In genomic region chrX:47658684-47659515, GRCh38 we compare ENCODE assay signal across 8 cellular contexts. TPM values are rescaled to one million over a fixed set of nuclear protein-coding genes. Genes with fewer than 3 reads are reported as not detected.
A peak's percentile ranks its signal among the peaks of the same experiment; 100 is the strongest.
DNase-seq lines count a peak whose midpoint lies in the region; ATAC-seq and TF ChIP-seq lines count a peak whose summit lies in the region.

UXT (minus strand) TSS chrX:47659180; CDS start chrX:47658927, 253 bp downstream.

- H3K27ac Mint-ChIP-seq in HFFc6 = peak within 1 kb of the TSS; percentile 99

- peaks cover under 1 to 7% of the 10 kb centered on the region in 2 experiments for H3K36me3 ChIP-seq in SK-N-SH (replicated peaks in 1 of 2; ENCODE audit: control insufficient read depth in 1 of 2, insufficient read depth in 2 of 2, low read length in 1 of 2)
- H3K36me3 ChIP-seq in gastroesophageal sphincter = peaks cover 0 to 34% of the 10 kb centered on the region in 2 donors
- H3K36me3 ChIP-seq in suprapubic skin = peaks cover 21% of the 10 kb centered on the region

- peaks cover 9% of the 10 kb centered on the region for H3F3A ChIP-seq in SK-N-SH (replicated peaks; ENCODE audit: insufficient read depth)

- TF ChIP-seq POLR2A in gastroesophageal sphincter (IDR thresholded peaks at IDR 0.05) (peak; percentile 67 to 71), suprapubic skin (IDR thresholded peaks at IDR 0.05) (peak in 1 of 2 donors; percentile 63)

- H3K27me3 ChIP-seq in SK-N-SH (ENCODE audit: insufficient read depth) (no peaks in the 10 kb centered on the region; the same call in 1 of the 2 replicates), gastroesophageal sphincter (no peaks in the 10 kb centered on the region), suprapubic skin (no peaks in the 10 kb centered on the region)

- TF ChIP-seq EP300 in SK-N-SH (IDR thresholded peaks at IDR 0.05; ENCODE audit: borderline replicate concordance in 1 of 2, low read depth in 1 of 2, low read length in 1 of 2) (no peak), gastroesophageal sphincter (IDR thresholded peaks at IDR 0.05) (no peak), suprapubic skin (IDR thresholded peaks at IDR 0.05) (peak; percentile 7)

- H3K4me3 Mint-ChIP-seq in HFFc6 = peak within 1 kb of the TSS; percentile 96

- no peaks in the 10 kb centered on the region for H3K9me3 Mint-ChIP-seq in HFFc6

- H3K79me2 ChIP-seq in SK-N-SH (ENCODE audit: insufficient read depth) = peaks cover 7% of the 10 kb centered on the region; the same call in 1 of the 2 replicates

- H2AFZ ChIP-seq in SK-N-SH (ENCODE audit: low read depth) = peak within 1 kb of the TSS; percentile 69

- TF ChIP-seq CTCF in HFFc6 (IDR thresholded peaks at IDR 0.05) = no peak
- no peak for TF ChIP-seq CTCF in SK-N-SH (IDR thresholded peaks at IDR 0.05)
- TF ChIP-seq CTCF in gastroesophageal sphincter (IDR thresholded peaks at IDR 0.05) = no peak
- no peak for TF ChIP-seq CTCF in suprapubic skin (IDR thresholded peaks at IDR 0.05)

- CTCF ChIA-PET in SK-N-SH (lab: Yijun Ruan, JAX) = no interaction called here

- H3K9me3 ChIP-seq in SK-N-SH (no peaks in the 10 kb centered on the region), gastroesophageal sphincter (no peaks in the 10 kb centered on the region), suprapubic skin (no peaks in the 10 kb centered on the region)

- H3K4me3 ChIP-seq in SK-N-SH (ENCODE audit: low read depth in 2 of 2, low read length in 1 of 2) (peak within 1 kb of the TSS; percentile 48 to 61), gastroesophageal sphincter (peak within 1 kb of the TSS; percentile 61 to 63), suprapubic skin (peak within 1 kb of the TSS; percentile 62)

- POLR2A ChIA-PET in SK-N-SH (lab: Yijun Ruan, JAX) = no interaction called here

- peaks cover 17% of the 10 kb centered on the region for H3K36me3 Mint-ChIP-seq in HFFc6 (ENCODE audit: low read depth)

- no peaks in the 10 kb centered on the region for H4K20me1 ChIP-seq in SK-N-SH (ENCODE audit: insufficient read depth)

- DNase-seq in GM03348 (ENCODE audit: low spot score) (peak; percentile 86), HFFc6 (peak; percentile 95), NCI-H1048 (lab: John Stamatoyannopoulos, UW) (peak; percentile 83), SK-N-SH (peak; percentile 83), nucleus accumbens (lab: John Stamatoyannopoulos, UW) (peak; percentile 37 to 93 (median 82)), suprapubic skin (ENCODE audit: low spot score in 2 of 2) (peak; percentile 95 to 96)
- DNase-seq in activated naive CD4-positive, alpha-beta T cell treated with anti-CD3 and anti-CD28 coated beads, Interleukin-2, amount 50 U/mL, for 16 hours = peak; percentile 90

- WGBS in SK-N-SH (ENCODE audit: low lambda C conversion rate) = 19% methylated on average over 55 of the region's 58 CpGs
- WGBS in gastroesophageal sphincter (ENCODE audit: low coverage in 1 of 2), 2 donors = 0 to 19% methylated on average over 4 to 14 of the region's 58 CpGs
- WGBS in suprapubic skin = 43% methylated on average over 40 of the region's 58 CpGs

- peak; percentile 91 for ATAC-seq in gastroesophageal sphincter

- H3K4me2 ChIP-seq in SK-N-SH = peak within 1 kb of the TSS; percentile 62

- no peaks in the 10 kb centered on the region; the same call in 1 of the 2 replicates for H3K27me3 Mint-ChIP-seq in HFFc6 (ENCODE audit: insufficient read depth)

- H3K27ac ChIP-seq in SK-N-SH (ENCODE audit: low read depth in 2 of 2, low read length in 1 of 2) (peak within 1 kb of the TSS; percentile 80 to 96), gastroesophageal sphincter (peak within 1 kb of the TSS; percentile 90 to 95 (median 94)), suprapubic skin (peak within 1 kb of the TSS; percentile 97)

- TF ChIP-seq RAD21 in SK-N-SH (IDR thresholded peaks at IDR 0.05; ENCODE audit: low read length) = no peak

- 0 out of 4 replicates have a peak, but pooled peaks cover 0 to 5% of the 10 kb centered on the region in 2 experiments for H3K4me1 ChIP-seq in SK-N-SH (ENCODE audit: control insufficient read depth in 1 of 2, insufficient read depth in 2 of 2, low read depth in 1 of 2, low read length in 1 of 2)
- H3K4me1 ChIP-seq in gastroesophageal sphincter = peaks cover 0 to 6% (median 0%) of the 10 kb centered on the region in 3 donors
- H3K4me1 ChIP-seq in suprapubic skin = peaks cover 2% of the 10 kb centered on the region

- peaks cover 24% of the 10 kb centered on the region for H3K4me1 Mint-ChIP-seq in HFFc6 (ENCODE audit: low read depth)

- H3K9me2 ChIP-seq in SK-N-SH = no peaks in the 10 kb centered on the region

- H3K9ac ChIP-seq in SK-N-SH = peak within 1 kb of the TSS; percentile 87

TF ChIP-seq in SK-N-SH, 30 proteins besides CTCF, POLR2A, EP300 and RAD21 (continues in another document):
- TF ChIP-seq USF2 (IDR thresholded peaks at IDR 0.05; ENCODE audit: borderline replicate concordance, low read depth, low read length) = no peak
- TF ChIP-seq GATA2 (CRISPR knock-in tag; IDR thresholded peaks at IDR 0.05) = no peak
- peak; percentile 52; the same call in 1 of the 2 replicates for TF ChIP-seq MAX (IDR thresholded peaks at IDR 0.05; ENCODE audit: low read depth)
- no peak for TF ChIP-seq SMC3 (IDR thresholded peaks at IDR 0.05; ENCODE audit: low read depth, low read length)
- no peak for TF ChIP-seq FOSL2 (IDR thresholded peaks at IDR 0.05; ENCODE audit: borderline replicate concordance, low read depth)
- no peak for TF ChIP-seq TCF12 (IDR thresholded peaks at IDR 0.05)
- TF ChIP-seq USF1 (IDR thresholded peaks at IDR 0.05; ENCODE audit: borderline replicate concordance, low read depth) = no peak
- TF ChIP-seq FOXM1 (IDR thresholded peaks at IDR 0.05; ENCODE audit: low read depth) = no peak
- peak; percentile 56; the same call in 1 of the 2 replicates for TF ChIP-seq ZBTB33 (IDR thresholded peaks at IDR 0.05; ENCODE audit: borderline replicate concordance, low read depth)
- TF ChIP-seq ELF1 (IDR thresholded peaks at IDR 0.05) = peak; percentile 97
- no peak for TF ChIP-seq NRF1 (IDR thresholded peaks at IDR 0.05; ENCODE audit: low read depth, low read length)
- peak; percentile 20; the same call in 1 of the 2 replicates for TF ChIP-seq TAF1 (IDR thresholded peaks at IDR 0.05; ENCODE audit: borderline replicate concordance, low read depth, low read length)
- TF ChIP-seq RFX5 (IDR thresholded peaks at IDR 0.05; ENCODE audit: low read length) = no peak
- peak; percentile 87 for TF ChIP-seq PBX3 (IDR thresholded peaks at IDR 0.05)

RNA-seq across cellular contexts. Expression of gene UXT, which starts in this region (rescaled TPM):
- 100 to 1,000 TPM in 4 of 6 experiments, 10 to 100 TPM in 2; 94.9 to 104 (median 101) TPM for total RNA-seq in HFFc6 (2021; fragmentation: NEBNext Ultra II Directional; extraction: Animal tissue kit (Norgen Biotek cat#: 25700))
- 169 and 205 TPM in 2 replicates for polyA plus RNA-seq in SK-N-SH (2012; rRNA removed)
- 201 and 204 TPM in 2 replicates for polyA plus RNA-seq in SK-N-SH (2012; cell fraction: cytosol; rRNA removed)
- 85.0 and 91.8 TPM in 2 replicates for polyA plus RNA-seq in SK-N-SH (2012; cell fraction: nucleus; rRNA removed)
- 100 to 1,000 TPM in 1 of 4 donors, 10 to 100 TPM in 3; 66.5 to 112 (median 79.1) TPM for total RNA-seq in gastroesophageal sphincter
- total RNA-seq in suprapubic skin = 100 to 1,000 TPM in 3 of 4 donors, 10 to 100 TPM in 1; 82.6 to 127 (median 118) TPM

Comparison
In these comparisons a context has a peak if more than half of its experiments do, and no peak if none do; other contexts are left out.
1. Peak in every context shown above with its lines: DNase-seq, ATAC-seq, H3K4me3 ChIP-seq and H3K27ac ChIP-seq.